ENCODE assay signal across 8 cellular contexts in the genomic region with DNA sequence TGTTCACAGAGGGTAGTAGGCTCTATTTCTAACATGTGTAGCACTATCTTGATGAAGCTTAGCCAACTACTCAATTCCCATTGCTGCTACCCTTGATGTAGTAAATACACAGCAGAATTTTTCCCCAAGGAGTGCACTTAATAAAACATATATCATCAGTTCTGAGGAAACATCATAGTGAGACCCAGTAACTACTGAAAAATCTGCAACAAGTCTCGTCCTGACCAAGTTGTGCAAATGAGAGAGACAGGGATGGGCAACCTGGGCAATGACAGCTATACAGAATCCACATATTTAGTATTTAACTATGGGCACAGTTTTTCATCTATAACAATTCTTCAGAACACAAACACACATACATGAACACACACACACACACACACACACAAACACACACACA.
"Had no signal": no experiment of that assay in that cellular context is flagged by ENCODE, and none has a peak within 500 bp of the region (broad histone marks: within the 10 kb centered on the region; RNA-seq: fewer than 3 reads in every experiment).

No MANE protein-coding gene starts in this region.

- FAIRE-seq: G401.6, GM12878, GM12891, GM12892, GM18507, GM19239 had no signal

- DNase-seq: GDM1, GF-D8 had no signal

- ATAC-seq: GM12878 had no signal

- H3K4me3 ChIP-seq: GM12878 had no signal
